35 cellular contexts compared by ENCODE assay signal in the genomic region with DNA sequence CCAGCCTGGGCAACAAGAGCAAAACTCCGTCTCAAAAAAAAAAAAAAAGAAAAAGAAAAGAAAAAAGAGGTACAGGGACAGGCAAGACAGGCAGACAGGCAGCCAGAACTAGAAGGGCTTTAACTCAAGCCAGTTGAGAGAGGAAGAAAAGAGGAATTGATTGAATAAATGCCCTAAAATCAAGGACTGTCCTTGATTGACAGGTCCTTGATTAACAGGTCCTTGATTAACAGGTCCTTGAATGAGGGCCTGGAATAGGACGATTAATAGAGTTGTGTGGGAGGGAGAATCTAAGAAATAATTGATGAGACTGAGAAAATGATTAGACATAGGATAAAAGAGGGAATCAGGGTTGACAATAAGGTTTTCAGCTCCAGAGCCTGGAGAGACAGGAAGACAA. TPM values are rescaled to one million over a fixed set of nuclear protein-coding genes. Genes with fewer than 3 reads are reported as not detected.
"Had no signal": no experiment of that assay in that cellular context is flagged by ENCODE, and none has a peak within 500 bp of the region (broad histone marks: within the 10 kb centered on the region; RNA-seq: fewer than 3 reads in every experiment).

No MANE protein-coding gene starts in this region.

- H3K4me1 Mint-ChIP-seq: naive B cell had no signal

- H3K27ac Mint-ChIP-seq: dendritic cell treated with granulocyte-macrophage colony-stimulating factor and Interleukin-4, amounts not matched to agents 40 ng/mL and 50 ng/mL, for 4 days; effector memory CD8-positive, alpha-beta T cell; endodermal cell; naive B cell had no signal

- H3K4me3 ChIP-seq: colonic mucosa, esophagus squamous epithelium, gastrocnemius medialis, heart right ventricle, left lung, lower lobe of right lung, mucosa of descending colon had no signal

- ATAC-seq: effector memory CD8-positive, alpha-beta T cell; esophagus mucosa; gastrocnemius medialis; heart right ventricle; left cardiac atrium; left lung; left ventricle myocardium superior; lower lobe of right lung; mucosa of descending colon had no signal

- H3K9me3 Mint-ChIP-seq: dendritic cell treated with granulocyte-macrophage colony-stimulating factor and Interleukin-4, amounts not matched to agents 40 ng/mL and 50 ng/mL, for 4 days; effector memory CD8-positive, alpha-beta T cell; endodermal cell; mesothelial cell of epicardium had no signal

- H3K27me3 Mint-ChIP-seq: dendritic cell treated with granulocyte-macrophage colony-stimulating factor and Interleukin-4, amounts not matched to agents 40 ng/mL and 50 ng/mL, for 4 days; effector memory CD8-positive, alpha-beta T cell; naive B cell had no signal

- FAIRE-seq: endometrium, islet of Langerhans, keratinocyte had no signal

- H3K36me3 ChIP-seq: colonic mucosa, esophagus squamous epithelium, gastrocnemius medialis, heart right ventricle, left lung, lower lobe of right lung had no signal

- H3K27ac ChIP-seq: colonic mucosa, epithelial cell of prostate, esophagus squamous epithelium, gastrocnemius medialis, left lung, lower lobe of right lung had no signal

- DNase-seq: colonic mucosa; cortex of kidney; effector CD8-positive, alpha-beta T cell; effector memory CD8-positive, alpha-beta T cell; endodermal cell; erythroblast; esophagus squamous epithelium; foreskin fibroblast; foreskin melanocyte; gastrocnemius medialis; glutamatergic neuron; head of caudate nucleus; heart right ventricle; hippocampal formation; left cardiac atrium; left lung; left ventricle myocardium superior; lower lobe of right lung; mesenchymal stem cell; mucosa of descending colon; naive B cell had no signal

- H3K36me3 Mint-ChIP-seq: mesothelial cell of epicardium had no signal

- H3K4me1 ChIP-seq: gastrocnemius medialis had no signal

- H3K9me3 ChIP-seq: colonic mucosa, esophagus squamous epithelium, gastrocnemius medialis, heart right ventricle, left lung, lower lobe of right lung, mucosa of descending colon had no signal

- H3K27me3 ChIP-seq: colonic mucosa, esophagus squamous epithelium, gastrocnemius medialis, heart right ventricle, left lung had no signal

- H3K4me3 Mint-ChIP-seq: dendritic cell treated with granulocyte-macrophage colony-stimulating factor and Interleukin-4, amounts not matched to agents 40 ng/mL and 50 ng/mL, for 4 days; effector memory CD8-positive, alpha-beta T cell; endodermal cell; mesothelial cell of epicardium had no signal

RNA-seq across cellular contexts. Expression of a gene that starts 36.1 kb away (rescaled TPM):
- total RNA-seq: colonic mucosa, dermis microvascular lymphatic vessel endothelial cell, endodermal cell, esophagus mucosa, esophagus squamous epithelium, gastrocnemius medialis, glomerular endothelial cell, kidney epithelial cell, left cardiac atrium, left lung, left ventricle myocardium superior, lower leg skin, lower lobe of right lung, lung microvascular endothelial cell, mesenteric fat pad, mesothelial cell of epicardium, mucosa of descending colon, myocyte had no signal
- polyA plus RNA-seq: heart right ventricle, keratinocyte had no signal
